In the genomic region with DNA sequence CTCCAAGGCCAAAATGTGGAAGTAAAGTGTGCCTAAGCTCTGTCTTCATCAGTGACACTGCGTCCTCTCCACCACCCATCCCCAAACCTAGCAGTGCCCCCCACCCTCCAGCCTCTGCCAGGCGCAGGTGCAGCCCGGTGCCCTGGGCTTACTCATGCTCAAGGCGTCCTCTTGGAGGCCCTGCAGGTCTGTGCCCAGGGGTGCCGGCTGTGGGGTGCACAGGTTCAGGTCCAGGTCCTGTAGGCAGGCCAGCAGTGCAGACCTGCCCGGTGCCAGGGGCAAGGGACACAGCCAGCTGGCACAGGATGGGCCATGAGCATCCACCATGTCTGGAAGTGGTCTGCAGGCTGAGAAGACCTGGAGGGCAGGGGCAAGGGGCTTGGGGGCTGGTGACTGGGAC, we compare ENCODE assay signal across 28 cellular contexts. TPM values are rescaled to one million over a fixed set of nuclear protein-coding genes. Genes with fewer than 3 reads are reported as not detected.
"Had no signal": no experiment of that assay in that cellular context is flagged by ENCODE, and none has a peak within 500 bp of the region (broad histone marks: within the 10 kb centered on the region; RNA-seq: fewer than 3 reads in every experiment).

No MANE protein-coding gene starts in this region.

- ATAC-seq: HepG2 had no signal

- H3K4me1 ChIP-seq: SJSA1 had no signal

- H3K9me3 ChIP-seq: SJSA1 had no signal

- H3K36me3 ChIP-seq: SJSA1 had no signal

- DNase-seq: Kasumi-1, MV-4-11, NCI-H1048, NCI-H1105 treated with DMSO at 0.1 percent for 48 hours, NCI-H1417 treated with DMSO at 0.1 percent for 48 hours, NCI-H146, NCI-H187, NCI-H2029, NCI-H2081 treated with DMSO at 0.1 percent for 48 hours, NCI-H2171, NCI-H226, NCI-H446, NCI-H510A, NCI-H524 treated with DMSO at 0.1 percent for 48 hours, NCI-H69, NCI-H774, Right ventricle myocardium superior, RPMI8226, SIG-M5, T-helper 1 cell had no signal

- H3K4me3 ChIP-seq: K562, SJSA1, SK-N-MC had no signal

- H3K4me2 ChIP-seq: KMS-11 had no signal

- H3K9ac ChIP-seq: KMS-11 had no signal

- H3K27ac ChIP-seq: KMS-11, SJSA1, SK-N-MC had no signal

- H3K9me3 Mint-ChIP-seq: IgD-negative memory B cell had no signal

- H3K27ac Mint-ChIP-seq: IgD-negative memory B cell had no signal

RNA-seq across cellular contexts. Expression of a gene that starts 5.1 kb away (rescaled TPM):
- total RNA-seq: HepG2, HT1080, K562, MCF 10A, Right ventricle myocardium superior, SJSA1 had no signal
- polyA plus RNA-seq: HepG2, K562 had no signal

RNA-seq across cellular contexts. Expression of a gene that starts 13.5 kb away (rescaled TPM):
- total RNA-seq: Right ventricle myocardium superior, SJSA1 had no signal

RNA-seq across cellular contexts. Expression of a gene that starts 43.2 kb away (rescaled TPM):
- total RNA-seq: HepG2, HT1080, MCF 10A, Right ventricle myocardium superior, SJSA1 had no signal
- polyA plus RNA-seq: HepG2, IgD-negative memory B cell had no signal

RNA-seq across cellular contexts. Expression of a gene that starts 49.7 kb away (rescaled TPM):
- total RNA-seq: HepG2, HT1080, MCF 10A, SJSA1 had no signal
